1 cellular context compared by ENCODE assay signal in the genomic region with DNA sequence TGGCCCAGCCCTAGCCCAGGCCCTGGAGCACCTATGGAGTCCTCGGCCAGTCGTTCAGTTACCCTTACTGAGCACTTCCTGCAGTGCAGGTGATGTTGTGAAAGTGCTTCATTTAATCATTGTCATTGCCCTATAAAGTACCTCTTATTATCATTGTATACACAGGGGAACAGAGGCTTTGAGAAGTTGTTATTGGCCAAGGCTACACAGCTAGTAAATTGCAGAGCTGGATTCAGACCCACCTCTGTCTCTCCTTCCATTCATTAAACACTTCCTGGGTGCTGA.
TF ChIP-seq lines count a peak whose summit lies in the region.

No MANE protein-coding gene starts in this region.

TF ChIP-seq in IMR-90, 13 proteins besides CTCF, POLR2A, EP300 and RAD21 (continued from another document):
- TF ChIP-seq CEBPB (IDR thresholded peaks at IDR 0.05; ENCODE audit: low read depth, low read length) (no peak), MAFK (IDR thresholded peaks at IDR 0.05; ENCODE audit: low read depth, low read length) (no peak)
